In genomic region chr9:8366161-8366926, GRCh38 we compare ENCODE assay signal across 11 cellular contexts.
DNase-seq lines count a peak whose midpoint lies in the region; TF ChIP-seq lines count a peak whose summit lies in the region.
"Had no signal": no experiment of that assay in that cellular context is flagged by ENCODE, and none has a peak within 500 bp of the region (broad histone marks: within the 10 kb centered on the region; RNA-seq: fewer than 3 reads in every experiment).

No MANE protein-coding gene starts in this region.

- H3K4me3 ChIP-seq in NB4 (ENCODE audit: low read depth, low read length) (no peak overlapping the region), dorsolateral prefrontal cortex (no peak overlapping the region), retinal pigment epithelial cell (ENCODE audit: low read length) (no peak overlapping the region), uterus (no peak overlapping the region)

- TF ChIP-seq POLR2A in NB4 (IDR thresholded peaks at IDR 0.05; ENCODE audit: extremely low read depth, insufficient read length) (no peak), uterus (IDR thresholded peaks at IDR 0.05) (no peak)

- H3K36me3 ChIP-seq in uterus: no peaks in the 10 kb centered on the region

- no peaks in the 10 kb centered on the region for H3K4me1 ChIP-seq in uterus

- H3K27ac ChIP-seq in dorsolateral prefrontal cortex (peak overlapping the region in 44 of 59 donors; percentile 5 to 93 (median 80)), uterus (no peak overlapping the region)

- no peaks in the 10 kb centered on the region for H3K9me3 ChIP-seq in uterus

- intact Hi-C loops in dorsolateral prefrontal cortex (cut with DNase I): loop anchor here in 1 of 2 donors (10.0 kb wide), 1 partner anchor 488 kb away; no protein-coding TSS in a partner anchor
- intact Hi-C loops in uterus (cut with DNase I; ENCODE audit: low total_unique reads): no loop called here

- no peak for TF ChIP-seq CTCF in NB4 (IDR thresholded peaks at IDR 0.05; ENCODE audit: low read depth, low read length)
- peak in 2 of 56 donors; percentile 6 to 9 for TF ChIP-seq CTCF in dorsolateral prefrontal cortex (IDR thresholded peaks at IDR 0.05 in 54 of 56, conservative IDR thresholded peaks at IDR 0.05 in 2 of 56; ENCODE audit: low read depth in 1 of 56, partially characterized antibody in 56 of 56)
- TF ChIP-seq CTCF in retinal pigment epithelial cell (conservative IDR thresholded peaks at IDR 0.05; ENCODE audit: low read depth, low read length): no peak
- TF ChIP-seq CTCF in uterus (IDR thresholded peaks at IDR 0.05): no peak

- no peaks in the 10 kb centered on the region for H3K27me3 ChIP-seq in dorsolateral prefrontal cortex
- H3K27me3 ChIP-seq in uterus: no peaks in the 10 kb centered on the region

- peak; percentile 2 for DNase-seq in NCI-H345 (lab: John Stamatoyannopoulos, UW)
- DNase-seq in NCI-H345 treated with DMSO at 0.1 percent for 48 hours (lab: John Stamatoyannopoulos, UW; ENCODE audit: unreplicated experiment): no peak
- peak; percentile 36 for DNase-seq in NB4 (ENCODE audit: low read depth)
- no peak for DNase-seq in dorsolateral prefrontal cortex
- DNase-seq in retinal pigment epithelial cell (ENCODE audit: low read depth): peak; percentile 6
- no peak for DNase-seq in uterus
- no peak for DNase-seq in stimulated activated naive CD4-positive, alpha-beta T cell treated with Interleukin-2 at 50 U/mL for 16 hours (lab: John Stamatoyannopoulos, UW)
- no peak for DNase-seq in NCI-H2029 treated with DMSO at 0.1 percent for 48 hours (lab: John Stamatoyannopoulos, UW)
- DNase-seq: activated CD4-positive, CD25-positive, alpha-beta regulatory T cell; NCI-H2029; Right ventricle myocardium superior had no signal

Comparison
In these comparisons a context has a peak if more than half of its experiments do, and no peak if none do; other contexts are left out.
1. DNase-seq: peak in NCI-H345 (single experiment), NB4 (single experiment) and retinal pigment epithelial cell (single experiment); none in NCI-H345 treated with DMSO at 0.1 percent for 48 hours (single experiment), dorsolateral prefrontal cortex (0 of 10), uterus (0 of 2), stimulated activated naive CD4-positive, alpha-beta T cell treated with Interleukin-2 at 50 U/mL for 16 hours (single experiment) and NCI-H2029 treated with DMSO at 0.1 percent for 48 hours (single experiment).
2. H3K27ac ChIP-seq: peak in dorsolateral prefrontal cortex (44 of 59); none in uterus (0 of 2).